Comparison of ENCODE assay signal across 26 cellular contexts in genomic region chr6:150756170-150756569, GRCh38.
DNase-seq lines count a peak whose midpoint lies in the region; ATAC-seq and TF ChIP-seq lines count a peak whose summit lies in the region.
"Had no signal": no experiment of that assay in that cellular context is flagged by ENCODE, and none has a peak within 500 bp of the region (broad histone marks: within the 10 kb centered on the region; RNA-seq: fewer than 3 reads in every experiment).

No MANE protein-coding gene starts in this region.

- no peak overlapping the region for H3K27ac Mint-ChIP-seq in HFFc6
- H3K27ac Mint-ChIP-seq: H9, natural killer cell, T-helper 17 cell had no signal

- intact Hi-C loops in psoas muscle (cut with DNase I): no loop called here
- intact Hi-C loops in upper lobe of right lung (cut with DNase I): no loop called here

- H3K27ac ChIP-seq in foreskin keratinocyte (no peak overlapping the region), psoas muscle (peak overlapping the region; percentile 53), upper lobe of right lung (no peak overlapping the region)
- H3K27ac ChIP-seq: stomach had no signal

- TF ChIP-seq RAD21 in Ishikawa (IDR thresholded peaks at IDR 0.05; ENCODE audit: low read depth): no peak

- ATAC-seq in foreskin keratinocyte (no peak), psoas muscle (no peak), upper lobe of right lung (no peak), GM18861 (IDR thresholded peaks at IDR 0.05; ENCODE audit: unreplicated experiment) (no peak)
- ATAC-seq: left colon, natural killer cell, sciatic nerve, T-helper 17 cell had no signal

- TF ChIP-seq CTCF in foreskin keratinocyte (conservative IDR thresholded peaks at IDR 0.05) (no peak), psoas muscle (IDR thresholded peaks at IDR 0.05) (no peak), HFFc6 (IDR thresholded peaks at IDR 0.05) (no peak), upper lobe of right lung (IDR thresholded peaks at IDR 0.05) (no peak)

- H3K4me3 ChIP-seq in psoas muscle (no peak overlapping the region), upper lobe of right lung (no peak overlapping the region)
- H3K4me3 ChIP-seq: coronary artery, stomach had no signal

- H3K4me3 Mint-ChIP-seq in HFFc6: no peak overlapping the region
- H3K4me3 Mint-ChIP-seq: H9, natural killer cell, T-helper 17 cell had no signal

- H3K36me3 Mint-ChIP-seq in HFFc6 (ENCODE audit: low read depth): no peaks in the 10 kb centered on the region
- H3K36me3 Mint-ChIP-seq: natural killer cell had no signal

- WGBS in psoas muscle, 3 donors: 70 to 74% (median 72%) methylated on average over 7 of the region's 7 CpGs

- H3K36me3 ChIP-seq in psoas muscle (ENCODE audit: insufficient read depth in 1 of 2, low read depth in 1 of 2): no peaks in the 10 kb centered on the region
- no peaks in the 10 kb centered on the region for H3K36me3 ChIP-seq in upper lobe of right lung
- H3K36me3 ChIP-seq: stomach had no signal

- no peaks in the 10 kb centered on the region for H3K9me3 ChIP-seq in psoas muscle
- H3K9me3 ChIP-seq in upper lobe of right lung: no peaks in the 10 kb centered on the region
- H3K9me3 ChIP-seq: SK-N-SH, stomach had no signal

- peaks cover 22% of the 10 kb centered on the region for H3K4me1 Mint-ChIP-seq in HFFc6 (ENCODE audit: low read depth)
- H3K4me1 Mint-ChIP-seq: natural killer cell had no signal

- H3K9me3 Mint-ChIP-seq in HFFc6: no peaks in the 10 kb centered on the region
- H3K9me3 Mint-ChIP-seq: H9, natural killer cell had no signal

- H3K27me3 ChIP-seq in foreskin keratinocyte (no peaks in the 10 kb centered on the region), psoas muscle (ENCODE audit: insufficient read depth in 3 of 3, low read length in 2 of 3) (peaks cover 0 to 1% (median 0%) of the 10 kb centered on the region in 3 donors), upper lobe of right lung (no peaks in the 10 kb centered on the region)
- H3K27me3 ChIP-seq: stomach had no signal

- peak; percentile 22 for DNase-seq in AG20443 (ENCODE audit: low spot score)
- DNase-seq in foreskin keratinocyte: peak; percentile 48 to 51
- DNase-seq in psoas muscle: no peak
- DNase-seq in HFFc6: no peak
- DNase-seq in HuH-7.5 (ENCODE audit: low spot score): no peak
- no peak for DNase-seq in upper lobe of right lung
- DNase-seq: activated CD4-positive, alpha-beta T cell treated with anti-CD3 and anti-CD28 coated beads for 4 hours; activated naive CD4-positive, alpha-beta T cell treated with Interleukin-2 at 50 U/mL for 16 hours; activated T-cell treated with anti-CD3 and anti-CD28 coated beads, Interleukin-2, amount 50 U/mL, for 48 hours; DMS79 treated with DMSO at 0.1 percent for 48 hours; H9; left colon; midbrain; natural killer cell; NCI-H1105; NCI-H2081 treated with DMSO at 0.1 percent for 48 hours; NCI-H345; NCI-H748 treated with DMSO at 0.1 percent for 48 hours; SK-N-SH; stimulated activated CD4-positive, alpha-beta T cell treated with anti-CD3 and anti-CD28 coated beads, Interleukin-15, amount 100 ng/mL, for 24 hours; stomach; T-helper 17 cell had no signal

- TF ChIP-seq EP300 in Ishikawa (IDR thresholded peaks at IDR 0.05; ENCODE audit: borderline replicate concordance): peak; percentile 89

- H3K4me1 ChIP-seq in foreskin keratinocyte (peaks cover 11% of the 10 kb centered on the region), psoas muscle (no peaks in the 10 kb centered on the region), upper lobe of right lung (no peaks in the 10 kb centered on the region)
- H3K4me1 ChIP-seq: stomach had no signal

- peaks cover 14% of the 10 kb centered on the region for H3K27me3 Mint-ChIP-seq in HFFc6 (ENCODE audit: insufficient read depth)
- H3K27me3 Mint-ChIP-seq: T-helper 17 cell had no signal

TF ChIP-seq in Ishikawa, 13 proteins besides CTCF, POLR2A, EP300 and RAD21:
- TF ChIP-seq CEBPB (IDR thresholded peaks at IDR 0.05) (peak; percentile 61), REST (IDR thresholded peaks at IDR 0.05; ENCODE audit: low read depth) (no peak), CREB1 (IDR thresholded peaks at IDR 0.05; ENCODE audit: low read depth) (no peak), MAX (IDR thresholded peaks at IDR 0.05) (peak; percentile 19; the same call in 1 of the 2 replicates), TCF12 (IDR thresholded peaks at IDR 0.05; ENCODE audit: low read depth) (peak; percentile 58), TAF1 (IDR thresholded peaks at IDR 0.05; ENCODE audit: low read depth) (no peak), ZBTB7A (IDR thresholded peaks at IDR 0.05; ENCODE audit: low read depth) (no peak), FOXM1 (IDR thresholded peaks at IDR 0.05; ENCODE audit: borderline replicate concordance, low read depth) (peak; percentile 77), USF1 (IDR thresholded peaks at IDR 0.05) (no peak), TEAD4 (IDR thresholded peaks at IDR 0.05) (peak; percentile 67), NFIC (IDR thresholded peaks at IDR 0.05) (peak; percentile 58), EGR1 (IDR thresholded peaks at IDR 0.05) (no peak), YY1 (IDR thresholded peaks at IDR 0.05; ENCODE audit: low read depth) (no peak)
TF ChIP-seq in Ishikawa: peak in this region for 6.

Comparison
In these comparisons a context has a peak if more than half of its experiments do, and no peak if none do; other contexts are left out.
1. DNase-seq: peak in AG20443 (single experiment) and foreskin keratinocyte (2 of 2); none in psoas muscle (0 of 2), HFFc6 (single experiment), HuH-7.5 (single experiment) and upper lobe of right lung (single experiment).